In genomic region chr15:60673918-60674558, GRCh38 we compare ENCODE assay signal across 9 cellular contexts.
DNase-seq lines count a peak whose midpoint lies in the region; ATAC-seq and TF ChIP-seq lines count a peak whose summit lies in the region.
"Had no signal": no experiment of that assay in that cellular context is flagged by ENCODE, and none has a peak within 500 bp of the region (broad histone marks: within the 10 kb centered on the region; RNA-seq: fewer than 3 reads in every experiment).

No MANE protein-coding gene starts in this region.

- peaks cover 26% of the 10 kb centered on the region for H3K4me1 Mint-ChIP-seq in activated CD4-positive, alpha-beta T cell treated with anti-CD3 and anti-CD28 coated beads for 36 hours
- H3K4me1 Mint-ChIP-seq in CD4-positive, alpha-beta memory T cell = peaks cover 5 to 18% (median 12%) of the 10 kb centered on the region in 4 donors
- H3K4me1 Mint-ChIP-seq: neural crest cell had no signal

- no peaks in the 10 kb centered on the region for H3K27me3 Mint-ChIP-seq in activated CD4-positive, alpha-beta T cell treated with anti-CD3 and anti-CD28 coated beads for 36 hours
- no peaks in the 10 kb centered on the region for H3K27me3 Mint-ChIP-seq in CD4-positive, alpha-beta memory T cell

- intact Hi-C loops in activated CD4-positive, alpha-beta T cell treated with anti-CD3 and anti-CD28 coated beads for 36 hours (cut with DNase I, micrococcal nuclease) = no loop called here
- intact Hi-C loops in CD4-positive, alpha-beta memory T cell (cut with micrococcal nuclease) = no loop called here

- H3K27me3 ChIP-seq in smooth muscle cell (ENCODE audit: low read depth) = peaks cover 9% of the 10 kb centered on the region
- H3K27me3 ChIP-seq in CD4-positive, alpha-beta memory T cell (ENCODE audit: insufficient read depth, low read length) = no peaks in the 10 kb centered on the region

- CTCF ChIA-PET in activated CD4-positive, alpha-beta T cell treated with anti-CD3 and anti-CD28 coated beads for 36 hours (lab: Charles Lee) = interaction anchor here (1.2 kb wide), 1 partner anchor 8 kb away, joined by 4 read pairs; no protein-coding TSS in a partner anchor
- CTCF ChIA-PET in CD4-positive, alpha-beta memory T cell (lab: Charles Lee; ENCODE audit: partially characterized antibody) = interaction anchor here (0.9 kb wide), 1 partner anchor 114 kb away, joined by 3 read pairs; no protein-coding TSS in a partner anchor

- H3K79me2 ChIP-seq in smooth muscle cell (ENCODE audit: low read depth) = no peaks in the 10 kb centered on the region

- H3K4me2 ChIP-seq in smooth muscle cell = no peak overlapping the region

- POLR2A ChIA-PET in activated CD4-positive, alpha-beta T cell treated with anti-CD3 and anti-CD28 coated beads for 36 hours (lab: Charles Lee) = no interaction called here
- POLR2A ChIA-PET in CD4-positive, alpha-beta memory T cell (lab: Charles Lee; ENCODE audit: partially characterized antibody) = interaction anchor here (1.1 to 1.3 kb wide), 2 partner anchors 46 to 167 kb away, joined by 3 to 4 read pairs; no protein-coding TSS in a partner anchor

- peaks cover 1% of the 10 kb centered on the region for H3F3A ChIP-seq in smooth muscle cell (ENCODE audit: low read depth)

- H3K9ac ChIP-seq in smooth muscle cell (ENCODE audit: low read depth) = peak overlapping the region; percentile 28

- ATAC-seq in activated CD4-positive, alpha-beta T cell treated with anti-CD3 and anti-CD28 coated beads for 36 hours = peak; percentile 82
- no peak for ATAC-seq in HG03039 (IDR thresholded peaks at IDR 0.05; ENCODE audit: unreplicated experiment)

- H3K36me3 Mint-ChIP-seq in activated CD4-positive, alpha-beta T cell treated with anti-CD3 and anti-CD28 coated beads for 36 hours (ENCODE audit: low read depth) = peaks cover 2% of the 10 kb centered on the region
- peaks cover 16 to 40% of the 10 kb centered on the region in 2 donors for H3K36me3 Mint-ChIP-seq in CD4-positive, alpha-beta memory T cell

- no peaks in the 10 kb centered on the region for H3K9me3 ChIP-seq in smooth muscle cell (replicated peaks; ENCODE audit: low read depth)
- no peaks in the 10 kb centered on the region for H3K9me3 ChIP-seq in CD4-positive, alpha-beta memory T cell (ENCODE audit: control insufficient read depth in 1 of 2, low read length in 2 of 2)

- 12% methylated on average over 3 of the region's 3 CpGs for WGBS in smooth muscle cell (ENCODE audit: low lambda C conversion rate)

- H3K4me3 ChIP-seq in fibroblast of the aortic adventitia (ENCODE audit: low read depth, low read length) (no peak overlapping the region), smooth muscle cell (no peak overlapping the region)
- H3K4me3 ChIP-seq in CD4-positive, alpha-beta memory T cell (ENCODE audit: low read length in 2 of 2) = no peak overlapping the region

- no peaks in the 10 kb centered on the region for H3K9me3 Mint-ChIP-seq in activated CD4-positive, alpha-beta T cell treated with anti-CD3 and anti-CD28 coated beads for 36 hours (ENCODE audit: low read depth)
- H3K9me3 Mint-ChIP-seq in CD4-positive, alpha-beta memory T cell = no peaks in the 10 kb centered on the region
- H3K9me3 Mint-ChIP-seq: neural crest cell had no signal

- H3K27ac Mint-ChIP-seq in activated CD4-positive, alpha-beta T cell treated with anti-CD3 and anti-CD28 coated beads for 36 hours = peak overlapping the region; percentile 18
- peak overlapping the region in 3 of 7 donors; percentile 15 to 54 (median 33) for H3K27ac Mint-ChIP-seq in CD4-positive, alpha-beta memory T cell

- TF ChIP-seq CTCF in fibroblast of the aortic adventitia (IDR thresholded peaks at IDR 0.05; ENCODE audit: insufficient read depth, low read length) (no peak), smooth muscle cell (IDR thresholded peaks at IDR 0.05; ENCODE audit: borderline replicate concordance, insufficient read depth, poor library complexity, severe bottlenecking) (no peak)

- H3K36me3 ChIP-seq in smooth muscle cell (ENCODE audit: low read depth) = no peaks in the 10 kb centered on the region
- no peaks in the 10 kb centered on the region for H3K36me3 ChIP-seq in CD4-positive, alpha-beta memory T cell (ENCODE audit: insufficient read depth, low read length)

- H4K20me1 ChIP-seq in smooth muscle cell (ENCODE audit: low read depth) = peaks cover 17% of the 10 kb centered on the region

- no peaks in the 10 kb centered on the region for H3K4me1 ChIP-seq in smooth muscle cell (ENCODE audit: low read depth)
- H3K4me1 ChIP-seq in CD4-positive, alpha-beta memory T cell (ENCODE audit: insufficient read depth, low read length) = peaks cover 10% of the 10 kb centered on the region

- no peak overlapping the region for H2AFZ ChIP-seq in smooth muscle cell (ENCODE audit: low read depth)

- peak overlapping the region; percentile 51 for H3K27ac ChIP-seq in smooth muscle cell (ENCODE audit: low read depth)
- H3K27ac ChIP-seq in CD4-positive, alpha-beta memory T cell (ENCODE audit: low read depth, low read length) = no peak overlapping the region

- H3K4me3 Mint-ChIP-seq in activated CD4-positive, alpha-beta T cell treated with anti-CD3 and anti-CD28 coated beads for 36 hours = no peak overlapping the region
- no peak overlapping the region for H3K4me3 Mint-ChIP-seq in CD4-positive, alpha-beta memory T cell
- H3K4me3 Mint-ChIP-seq: neural crest cell had no signal

- DNase-seq in activated T-cell treated with anti-CD3 and anti-CD28 coated beads for 24 hours (ENCODE audit: low read depth) (peak; percentile 49), fibroblast of the aortic adventitia (ENCODE audit: low read depth) (peak; percentile 93), smooth muscle cell (lab: John Stamatoyannopoulos, UW; ENCODE audit: unreplicated experiment) (no peak), NCI-H187 (lab: John Stamatoyannopoulos, UW) (no peak)
- no peak for DNase-seq in activated T-cell treated with anti-CD3 and anti-CD28 coated beads, Interleukin-2, amount 50 U/mL, for 1 hour
- DNase-seq in activated CD4-positive, alpha-beta T cell treated with anti-CD3 and anti-CD28 coated beads for 36 hours = peak; percentile 75
- DNase-seq in CD4-positive, alpha-beta memory T cell = no peak

Comparison
In these comparisons a context has a peak if more than half of its experiments do, and no peak if none do; other contexts are left out.
1. DNase-seq: peak in activated T-cell treated with anti-CD3 and anti-CD28 coated beads for 24 hours (single experiment), activated CD4-positive, alpha-beta T cell treated with anti-CD3 and anti-CD28 coated beads for 36 hours (single experiment) and fibroblast of the aortic adventitia (single experiment); none in activated T-cell treated with anti-CD3 and anti-CD28 coated beads, Interleukin-2, amount 50 U/mL, for 1 hour (single experiment), smooth muscle cell (single experiment), NCI-H187 (0 of 2) and CD4-positive, alpha-beta memory T cell (0 of 5).